ENCODE assay signal across 1 cellular context in the genomic region with DNA sequence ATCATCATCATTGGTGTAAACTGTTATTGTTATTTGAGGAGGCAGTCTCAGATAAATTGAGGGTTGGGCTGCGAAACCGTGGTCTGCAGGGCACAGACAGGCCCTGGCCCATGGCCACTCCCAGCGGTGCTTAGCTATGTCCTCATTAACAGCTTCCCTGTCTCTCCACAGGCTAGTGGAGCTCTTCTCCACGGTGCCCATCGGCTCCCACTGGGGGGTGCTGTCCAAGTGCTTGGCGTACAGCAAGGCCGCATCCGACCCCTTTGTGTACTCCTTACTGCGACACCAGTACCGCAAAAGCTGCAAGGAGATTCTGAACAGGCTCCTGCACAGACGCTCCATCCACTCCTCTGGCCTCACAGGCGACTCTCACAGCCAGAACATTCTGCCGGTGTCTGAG.
TF ChIP-seq lines count a peak whose summit lies in the region.

No MANE protein-coding gene starts in this region.

TF ChIP-seq in A549, 52 proteins besides CTCF, POLR2A, EP300 and RAD21 (continued from another document):
- TF ChIP-seq EHF (CRISPR knock-in tag; IDR thresholded peaks at IDR 0.05) (no peak), HOXB5 (CRISPR knock-in tag; IDR thresholded peaks at IDR 0.05) (no peak), KDM1A (IDR thresholded peaks at IDR 0.05; ENCODE audit: low read depth) (no peak), CBX8 (IDR thresholded peaks at IDR 0.05) (no peak)
- TF ChIP-seq, protein P1, sequence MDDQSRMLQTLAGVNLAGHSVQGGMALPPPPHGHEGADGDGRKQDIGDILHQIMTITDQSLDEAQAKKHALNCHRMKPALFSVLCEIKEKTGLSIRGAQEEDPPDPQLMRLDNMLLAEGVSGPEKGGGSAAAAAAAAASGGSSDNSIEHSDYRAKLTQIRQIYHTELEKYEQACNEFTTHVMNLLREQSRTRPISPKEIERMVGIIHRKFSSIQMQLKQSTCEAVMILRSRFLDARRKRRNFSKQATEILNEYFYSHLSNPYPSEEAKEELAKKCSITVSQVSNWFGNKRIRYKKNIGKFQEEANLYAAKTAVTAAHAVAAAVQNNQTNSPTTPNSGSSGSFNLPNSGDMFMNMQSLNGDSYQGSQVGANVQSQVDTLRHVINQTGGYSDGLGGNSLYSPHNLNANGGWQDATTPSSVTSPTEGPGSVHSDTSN (IDR thresholded peaks at IDR 0.05): no peak
- TF ChIP-seq, protein P2, sequence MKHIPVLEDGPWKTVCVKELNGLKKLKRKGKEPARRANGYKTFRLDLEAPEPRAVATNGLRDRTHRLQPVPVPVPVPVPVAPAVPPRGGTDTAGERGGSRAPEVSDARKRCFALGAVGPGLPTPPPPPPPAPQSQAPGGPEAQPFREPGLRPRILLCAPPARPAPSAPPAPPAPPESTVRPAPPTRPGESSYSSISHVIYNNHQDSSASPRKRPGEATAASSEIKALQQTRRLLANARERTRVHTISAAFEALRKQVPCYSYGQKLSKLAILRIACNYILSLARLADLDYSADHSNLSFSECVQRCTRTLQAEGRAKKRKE (CRISPR knock-in tag; IDR thresholded peaks at IDR 0.05; ENCODE audit: low read depth): no peak
TF ChIP-seq in A549: peak in this region for 0.
